In genomic region chr7:127888411-127888810, GRCh38 we compare ENCODE assay signal across 21 cellular contexts.
"Had no signal": no experiment of that assay in that cellular context is flagged by ENCODE, and none has a peak within 500 bp of the region (broad histone marks: within the 10 kb centered on the region; RNA-seq: fewer than 3 reads in every experiment).

No MANE protein-coding gene starts in this region.

- H3K4me3 Mint-ChIP-seq: activated CD4-positive, alpha-beta T cell treated with anti-CD3 and anti-CD28 coated beads, Interleukin-2, amount 10 ng/mL, durations not matched to agents 24 days and 14 days; activated CD8-positive, alpha-beta T cell treated with anti-CD3 and anti-CD28 coated beads for 36 hours; activated naive CD4-positive, alpha-beta T cell treated with anti-CD3 and anti-CD28 coated beads for 36 hours; activated naive CD8-positive, alpha-beta T cell treated with anti-CD3 and anti-CD28 coated beads, Interleukin-2, amount 50 U/mL, for 24 hours; naive thymus-derived CD8-positive, alpha-beta T cell; stimulated activated effector memory CD8-positive, alpha-beta T cell treated with anti-CD3 and anti-CD28 coated beads, Interleukin-12 subunit alpha, Interleukin-12 subunit beta, amount 100 ng/mL, for 72 hours had no signal

- H3K36me3 ChIP-seq: prostate gland had no signal

- H3K27ac Mint-ChIP-seq: activated CD4-positive, alpha-beta T cell treated with anti-CD3 and anti-CD28 coated beads, Interleukin-2, amount 10 ng/mL, durations not matched to agents 24 days and 14 days; activated CD8-positive, alpha-beta T cell treated with anti-CD3 and anti-CD28 coated beads for 36 hours; activated naive CD4-positive, alpha-beta T cell treated with anti-CD3 and anti-CD28 coated beads for 36 hours; activated naive CD8-positive, alpha-beta T cell treated with anti-CD3 and anti-CD28 coated beads, Interleukin-2, amount 50 U/mL, for 24 hours; naive thymus-derived CD8-positive, alpha-beta T cell had no signal

- H3K9me3 ChIP-seq: esophagus muscularis mucosa, gastroesophageal sphincter, heart left ventricle, prostate gland, right lobe of liver, testis, upper lobe of left lung had no signal

- H3K4me3 ChIP-seq: esophagus muscularis mucosa, gastroesophageal sphincter, heart left ventricle, prostate gland, right lobe of liver, testis, upper lobe of left lung had no signal

- H3K9me3 Mint-ChIP-seq: activated CD4-positive, alpha-beta T cell treated with anti-CD3 and anti-CD28 coated beads, Interleukin-2, amount 10 ng/mL, durations not matched to agents 24 days and 14 days; activated CD8-positive, alpha-beta T cell treated with anti-CD3 and anti-CD28 coated beads for 36 hours; activated naive CD4-positive, alpha-beta T cell treated with anti-CD3 and anti-CD28 coated beads for 36 hours; activated naive CD8-positive, alpha-beta T cell treated with anti-CD3 and anti-CD28 coated beads, Interleukin-2, amount 50 U/mL, for 24 hours; naive thymus-derived CD8-positive, alpha-beta T cell; stimulated activated effector memory CD8-positive, alpha-beta T cell treated with anti-CD3 and anti-CD28 coated beads, Interleukin-12 subunit alpha, Interleukin-12 subunit beta, amount 100 ng/mL, for 72 hours had no signal

- H3K27me3 ChIP-seq: esophagus muscularis mucosa, gastroesophageal sphincter, heart left ventricle, right lobe of liver, testis, upper lobe of left lung had no signal

- H3K27ac ChIP-seq: esophagus muscularis mucosa, gastroesophageal sphincter, heart left ventricle, prostate gland, right lobe of liver, upper lobe of left lung had no signal

- DNase-seq: activated CD4-positive, alpha-beta T cell treated with anti-CD3 and anti-CD28 coated beads, Interleukin-2, amount 10 ng/mL, durations not matched to agents 24 days and 14 days; activated CD8-positive, alpha-beta T cell treated with anti-CD3 and anti-CD28 coated beads for 36 hours; activated naive CD4-positive, alpha-beta T cell treated with anti-CD3 and anti-CD28 coated beads for 36 hours; activated naive CD8-positive, alpha-beta T cell treated with anti-CD3 and anti-CD28 coated beads, Interleukin-2, amount 50 U/mL, for 24 hours; activated T-cell treated with anti-CD3 and anti-CD28 coated beads, Interleukin-2, amount 50 U/mL, for 1 hour; kidney glomerular epithelial cell; mesenchymal stem cell; naive thymus-derived CD8-positive, alpha-beta T cell; right lobe of liver; small intestine; stimulated activated CD4-positive, alpha-beta T cell treated with anti-CD3 and anti-CD28 coated beads, Interleukin-4, amount 100 ng/mL, for 1 hour; T-helper 1 cell; T-helper 9 cell; testis; upper lobe of left lung had no signal

- ATAC-seq: activated CD8-positive, alpha-beta T cell treated with anti-CD3 and anti-CD28 coated beads for 36 hours; activated naive CD8-positive, alpha-beta T cell treated with anti-CD3 and anti-CD28 coated beads, Interleukin-2, amount 50 U/mL, for 24 hours; gastroesophageal sphincter; naive thymus-derived CD8-positive, alpha-beta T cell; SK-N-SH treated with all-trans-retinoic acid at 6 μM for 48 hours; stimulated activated effector memory CD8-positive, alpha-beta T cell treated with anti-CD3 and anti-CD28 coated beads, Interleukin-12 subunit alpha, Interleukin-12 subunit beta, amount 100 ng/mL, for 72 hours had no signal

- H3K4me1 ChIP-seq: prostate gland had no signal

- H3K27me3 Mint-ChIP-seq: activated CD4-positive, alpha-beta T cell treated with anti-CD3 and anti-CD28 coated beads, Interleukin-2, amount 10 ng/mL, durations not matched to agents 24 days and 14 days; activated CD8-positive, alpha-beta T cell treated with anti-CD3 and anti-CD28 coated beads for 36 hours; activated naive CD8-positive, alpha-beta T cell treated with anti-CD3 and anti-CD28 coated beads, Interleukin-2, amount 50 U/mL, for 24 hours; naive thymus-derived CD8-positive, alpha-beta T cell had no signal
